ENCODE assay signal across 25 cellular contexts in genomic region chr12:82942521-82942920, GRCh38.
DNase-seq lines count a peak whose midpoint lies in the region; FAIRE-seq and TF ChIP-seq lines count a peak whose summit lies in the region.
"Had no signal": no experiment of that assay in that cellular context is flagged by ENCODE, and none has a peak within 500 bp of the region (broad histone marks: within the 10 kb centered on the region; RNA-seq: fewer than 3 reads in every experiment).

No MANE protein-coding gene starts in this region.

- peaks cover 3% of the 10 kb centered on the region for H3K27me3 Mint-ChIP-seq in nephron progenitor cell (ENCODE audit: low read depth, poor library complexity)
- H3K27me3 Mint-ChIP-seq: CD4-positive, CD25-positive, alpha-beta regulatory T cell had no signal

- H3K4me1 Mint-ChIP-seq in nephron progenitor cell: peaks cover 14% of the 10 kb centered on the region
- H3K4me1 Mint-ChIP-seq: CD4-positive, CD25-positive, alpha-beta regulatory T cell had no signal

- no peak for TF ChIP-seq CTCF in epithelial cell of esophagus (IDR thresholded peaks at IDR 0.05; ENCODE audit: insufficient read depth, low read depth, low read length, missing control alignments)
- no peak for TF ChIP-seq CTCF in nephron progenitor cell (IDR thresholded peaks at IDR 0.05)
- TF ChIP-seq CTCF in kidney (IDR thresholded peaks at IDR 0.05; ENCODE audit: borderline replicate concordance, extremely low read depth, insufficient read depth): no peak

- no peak for FAIRE-seq in kidney (lab: Jason Lieb, UNC)
- no peak for FAIRE-seq in urothelium cell line (lab: Jason Lieb, UNC)
- FAIRE-seq: D721Med, HepG2 had no signal

- H3K9me3 ChIP-seq in kidney (ENCODE audit: control insufficient read depth in 1 of 2, low read length in 2 of 2): no peaks in the 10 kb centered on the region
- H3K9me3 ChIP-seq: BLaER1 had no signal

- peaks cover 5% of the 10 kb centered on the region for H3K36me3 Mint-ChIP-seq in nephron progenitor cell (ENCODE audit: low read depth)
- H3K36me3 Mint-ChIP-seq: CD4-positive, CD25-positive, alpha-beta regulatory T cell had no signal

- H3K4me3 ChIP-seq in epithelial cell of esophagus (ENCODE audit: low read length) (no peak overlapping the region), kidney (ENCODE audit: low read length in 2 of 2) (no peak overlapping the region)
- H3K4me3 ChIP-seq: BLaER1, GM12878, GM23338 had no signal

- no peak overlapping the region for H3K9ac ChIP-seq in kidney (ENCODE audit: low read length in 2 of 2)
- H3K9ac ChIP-seq: BLaER1 had no signal

- peak overlapping the region; percentile 68 for H3K27ac Mint-ChIP-seq in nephron progenitor cell
- H3K27ac Mint-ChIP-seq: CD4-positive, CD25-positive, alpha-beta regulatory T cell; GM23338 had no signal

- peak; percentile 38 for DNase-seq in NCI-H82 (lab: John Stamatoyannopoulos, UW)
- no peak for DNase-seq in NCI-H82 treated with DMSO at 0.1 percent for 48 hours (lab: John Stamatoyannopoulos, UW; ENCODE audit: unreplicated experiment)
- DNase-seq in epithelial cell of esophagus (ENCODE audit: low read depth): peak; percentile 31
- no peak for DNase-seq in nephron progenitor cell
- DNase-seq in kidney: no peak
- no peak for DNase-seq in hippocampal formation (lab: John Stamatoyannopoulos, UW)
- no peak for DNase-seq in urothelium cell line (ENCODE audit: low spot score)
- DNase-seq: CD4-positive, CD25-positive, alpha-beta regulatory T cell; DMS79; EL; GDM1; H9; Karpas-422; NCI-H1105 treated with DMSO at 0.1 percent for 48 hours; NCI-H146; NCI-H1930; NCI-H2107; NCI-H526; SHP77 had no signal

- intact Hi-C loops in kidney (cut with DNase I): no loop called here

- no peak overlapping the region for H3K4me3 Mint-ChIP-seq in nephron progenitor cell
- H3K4me3 Mint-ChIP-seq: CD4-positive, CD25-positive, alpha-beta regulatory T cell; GM23338; H9 had no signal

- no peaks in the 10 kb centered on the region for H3K4me1 ChIP-seq in kidney (ENCODE audit: control insufficient read depth in 1 of 2, insufficient read depth in 1 of 2, low read depth in 1 of 2, low read length in 2 of 2)
- H3K4me1 ChIP-seq: BLaER1 had no signal

- peaks cover 6% of the 10 kb centered on the region for H3K9me3 Mint-ChIP-seq in nephron progenitor cell
- H3K9me3 Mint-ChIP-seq: GM23338 had no signal

- H3K27ac ChIP-seq in kidney (ENCODE audit: low read depth in 2 of 2, low read length in 2 of 2): no peak overlapping the region
- H3K27ac ChIP-seq: BLaER1, RWPE1 had no signal

- no peaks in the 10 kb centered on the region for H3K36me3 ChIP-seq in kidney (ENCODE audit: control insufficient read depth in 1 of 2, insufficient read depth in 2 of 2, low read length in 2 of 2)
- H3K36me3 ChIP-seq: BLaER1 had no signal

Comparison
In these comparisons a context has a peak if more than half of its experiments do, and no peak if none do; other contexts are left out.
1. DNase-seq: peak in NCI-H82 (single experiment) and epithelial cell of esophagus (single experiment); none in NCI-H82 treated with DMSO at 0.1 percent for 48 hours (single experiment), nephron progenitor cell (single experiment), kidney (single experiment), hippocampal formation (0 of 2) and urothelium cell line (single experiment).